Comparison of ENCODE assay signal across 21 cellular contexts in genomic region chr16:55058576-55058975, GRCh38.
"Had no signal": no experiment of that assay in that cellular context is flagged by ENCODE, and none has a peak within 500 bp of the region (broad histone marks: within the 10 kb centered on the region; RNA-seq: fewer than 3 reads in every experiment).

No MANE protein-coding gene starts in this region.

- H3K4me3 ChIP-seq: colonic mucosa, esophagus squamous epithelium, gastrocnemius medialis, heart right ventricle, left lung, lower lobe of right lung had no signal

- H3K36me3 ChIP-seq: colonic mucosa, esophagus squamous epithelium, gastrocnemius medialis, heart right ventricle, left lung, lower lobe of right lung had no signal

- ATAC-seq: effector memory CD8-positive, alpha-beta T cell; esophagus mucosa; gastrocnemius medialis; heart right ventricle; left cardiac atrium; left lung; left ventricle myocardium superior; lower lobe of right lung had no signal

- DNase-seq: colonic mucosa; cortex of kidney; effector CD8-positive, alpha-beta T cell; effector memory CD8-positive, alpha-beta T cell; endodermal cell; erythroblast; esophagus squamous epithelium; foreskin fibroblast; foreskin melanocyte; gastrocnemius medialis; glutamatergic neuron; head of caudate nucleus; heart right ventricle; hippocampal formation; left cardiac atrium; left lung; left ventricle myocardium superior; lower lobe of right lung; mesenchymal stem cell had no signal

- H3K4me1 ChIP-seq: gastrocnemius medialis, left lung, lower lobe of right lung had no signal

- H3K27ac ChIP-seq: colonic mucosa, epithelial cell of prostate, esophagus squamous epithelium, gastrocnemius medialis, heart right ventricle, left lung, lower lobe of right lung had no signal

- H3K9me3 ChIP-seq: colonic mucosa, gastrocnemius medialis, left lung, lower lobe of right lung had no signal
